In genomic region chr6:153852481-153852880, GRCh38 we compare ENCODE assay signal across 25 cellular contexts.
"Had no signal": no experiment of that assay in that cellular context is flagged by ENCODE, and none has a peak within 500 bp of the region (broad histone marks: within the 10 kb centered on the region; RNA-seq: fewer than 3 reads in every experiment).

No MANE protein-coding gene starts in this region.

- H3K4me1 Mint-ChIP-seq: activated CD4-positive, alpha-beta T cell treated with anti-CD3 and anti-CD28 coated beads, Interleukin-2, amount 10 ng/mL, durations not matched to agents 7 days and 5 days; activated naive CD8-positive, alpha-beta T cell treated with anti-CD3 and anti-CD28 coated beads, Interleukin-2, amount 50 U/mL, for 24 hours; memory B cell; naive thymus-derived CD4-positive, alpha-beta T cell; stimulated activated naive B cell treated with anti-CD40 and anti-IgM and Interleukin-4, amounts not matched to agents 10 μg/mL and 1 μg/mL and 100 μg/mL, for 72 hours had no signal

- DNase-seq: activated CD4-positive, alpha-beta T cell treated with anti-CD3 and anti-CD28 coated beads, Interleukin-2, amount 10 ng/mL, durations not matched to agents 7 days and 5 days; activated CD8-positive, alpha-beta T cell treated with anti-CD3 and anti-CD28 coated beads, Interleukin-2, amount 10 ng/mL, durations not matched to agents 7 days and 5 days; activated naive CD4-positive, alpha-beta T cell treated with anti-CD3 and anti-CD28 coated beads for 36 hours; activated naive CD8-positive, alpha-beta T cell treated with anti-CD3 and anti-CD28 coated beads, Interleukin-2, amount 50 U/mL, for 24 hours; activated T-cell treated with anti-CD3 and anti-CD28 coated beads, Interleukin-2, amount 50 U/mL, for 4 hours; anterior cingulate cortex; brain microvascular endothelial cell; cortex of kidney; effector CD4-positive, alpha-beta T cell; gastrocnemius medialis; head of caudate nucleus; kidney glomerular epithelial cell; left ventricle myocardium inferior; mucosa of descending colon; naive thymus-derived CD4-positive, alpha-beta T cell; sigmoid colon; spleen; stimulated activated naive B cell treated with anti-CD40 and anti-IgM and Interleukin-4, amounts not matched to agents 10 μg/mL and 1 μg/mL and 100 μg/mL, for 72 hours; upper lobe of left lung had no signal

- H3K4me3 ChIP-seq: gastrocnemius medialis, left ventricle myocardium inferior, mucosa of descending colon, neural progenitor cell, sigmoid colon, spleen, thoracic aorta, upper lobe of left lung had no signal

- H3K27me3 Mint-ChIP-seq: activated naive CD8-positive, alpha-beta T cell treated with anti-CD3 and anti-CD28 coated beads, Interleukin-2, amount 50 U/mL, for 24 hours; memory B cell; stimulated activated naive B cell treated with anti-CD40 and anti-IgM and Interleukin-4, amounts not matched to agents 10 μg/mL and 1 μg/mL and 100 μg/mL, for 72 hours had no signal

- H3K27ac Mint-ChIP-seq: activated CD4-positive, alpha-beta T cell treated with anti-CD3 and anti-CD28 coated beads, Interleukin-2, amount 10 ng/mL, durations not matched to agents 7 days and 5 days; activated CD8-positive, alpha-beta T cell treated with anti-CD3 and anti-CD28 coated beads, Interleukin-2, amount 10 ng/mL, durations not matched to agents 7 days and 5 days; activated naive CD4-positive, alpha-beta T cell treated with anti-CD3 and anti-CD28 coated beads for 36 hours; activated naive CD8-positive, alpha-beta T cell treated with anti-CD3 and anti-CD28 coated beads, Interleukin-2, amount 50 U/mL, for 24 hours; memory B cell; naive thymus-derived CD4-positive, alpha-beta T cell; neural progenitor cell; stimulated activated naive B cell treated with anti-CD40 and anti-IgM and Interleukin-4, amounts not matched to agents 10 μg/mL and 1 μg/mL and 100 μg/mL, for 72 hours; T-helper 1 cell treated with Interleukin-12 subunit alpha and Interleukin-12 subunit beta and Interleukin-4 antibody, amounts not matched to agents 30 μg/mL and 1 μg/mL, for 36 hours had no signal

- H3K4me1 ChIP-seq: gastrocnemius medialis, left ventricle myocardium inferior, neural progenitor cell, sigmoid colon, spleen, upper lobe of left lung had no signal

- ATAC-seq: activated CD4-positive, CD25-positive, alpha-beta regulatory T cell treated with anti-CD3 and anti-CD28 coated beads, Interleukin-2, amount 50 U/mL, for 24 hours; activated CD8-positive, alpha-beta T cell treated with anti-CD3 and anti-CD28 coated beads, Interleukin-2, amount 10 ng/mL, durations not matched to agents 7 days and 5 days; activated naive CD8-positive, alpha-beta T cell treated with anti-CD3 and anti-CD28 coated beads, Interleukin-2, amount 50 U/mL, for 24 hours; activated T-cell treated with anti-CD3 and anti-CD28 coated beads, Interleukin-2, amount 50 U/mL, for 4 hours; esophagus mucosa; gastrocnemius medialis; mucosa of descending colon; naive thymus-derived CD4-positive, alpha-beta T cell; stimulated activated naive B cell treated with anti-CD40 and anti-IgM and Interleukin-4, amounts not matched to agents 10 μg/mL and 1 μg/mL and 100 μg/mL, for 72 hours had no signal

- H3K36me3 ChIP-seq: brain microvascular endothelial cell, gastrocnemius medialis, left ventricle myocardium inferior, neural progenitor cell, sigmoid colon, spleen, thoracic aorta, upper lobe of left lung had no signal

- H3K9me3 Mint-ChIP-seq: activated CD4-positive, alpha-beta T cell treated with anti-CD3 and anti-CD28 coated beads, Interleukin-2, amount 10 ng/mL, durations not matched to agents 7 days and 5 days; activated naive CD4-positive, alpha-beta T cell treated with anti-CD3 and anti-CD28 coated beads for 36 hours; memory B cell; T-helper 1 cell treated with Interleukin-12 subunit alpha and Interleukin-12 subunit beta and Interleukin-4 antibody, amounts not matched to agents 30 μg/mL and 1 μg/mL, for 36 hours had no signal

- H3K27ac ChIP-seq: brain microvascular endothelial cell, gastrocnemius medialis, left ventricle myocardium inferior, neural progenitor cell, sigmoid colon, spleen, thoracic aorta, upper lobe of left lung had no signal

- H3K4me3 Mint-ChIP-seq: activated CD4-positive, alpha-beta T cell treated with anti-CD3 and anti-CD28 coated beads, Interleukin-2, amount 10 ng/mL, durations not matched to agents 7 days and 5 days; activated CD8-positive, alpha-beta T cell treated with anti-CD3 and anti-CD28 coated beads, Interleukin-2, amount 10 ng/mL, durations not matched to agents 7 days and 5 days; activated naive CD4-positive, alpha-beta T cell treated with anti-CD3 and anti-CD28 coated beads for 36 hours; activated naive CD8-positive, alpha-beta T cell treated with anti-CD3 and anti-CD28 coated beads, Interleukin-2, amount 50 U/mL, for 24 hours; activated T-cell treated with anti-CD3 and anti-CD28 coated beads, Interleukin-2, amount 50 U/mL, for 4 hours; memory B cell; naive thymus-derived CD4-positive, alpha-beta T cell; neural progenitor cell; stimulated activated naive B cell treated with anti-CD40 and anti-IgM and Interleukin-4, amounts not matched to agents 10 μg/mL and 1 μg/mL and 100 μg/mL, for 72 hours; T-helper 1 cell treated with Interleukin-12 subunit alpha and Interleukin-12 subunit beta and Interleukin-4 antibody, amounts not matched to agents 30 μg/mL and 1 μg/mL, for 36 hours had no signal

- H3K36me3 Mint-ChIP-seq: memory B cell; naive thymus-derived CD4-positive, alpha-beta T cell; neural progenitor cell; stimulated activated naive B cell treated with anti-CD40 and anti-IgM and Interleukin-4, amounts not matched to agents 10 μg/mL and 1 μg/mL and 100 μg/mL, for 72 hours had no signal

- H3K9me3 ChIP-seq: gastrocnemius medialis, mucosa of descending colon, sigmoid colon, thoracic aorta had no signal

- H3K27me3 ChIP-seq: brain microvascular endothelial cell, gastrocnemius medialis, neural progenitor cell, sigmoid colon, spleen, upper lobe of left lung had no signal
